Comparison of ENCODE assay signal across 8 cellular contexts in genomic region chr20:13638496-13639477, GRCh38. TPM values are rescaled to one million over a fixed set of nuclear protein-coding genes. Genes with fewer than 3 reads are reported as not detected.
DNase-seq lines count a peak whose midpoint lies in the region; ATAC-seq and TF ChIP-seq lines count a peak whose summit lies in the region.

Gene TASP1, minus strand, starts transcription at chr20:13638932. Its CDS starts 8,854 bp downstream, at chr20:13630078.

- intact Hi-C loops in adrenal gland (cut with DNase I) = no loop called here
- intact Hi-C loops in heart left ventricle (cut with DNase I) = loop anchor here in 3 of 10 donors (10.0 kb wide), 3 partner anchors 96 to 146 kb away; partner anchors contain the start of genes ESF1 (in 2 of the 3) and NDUFAF5 (in 2 of the 3)
- intact Hi-C loops in posterior cingulate gyrus (cut with DNase I) = loop anchor here (5.0 kb wide), 1 partner anchor 149 kb away; the partner anchor contains the start of gene NDUFAF5

- H3K4me1 ChIP-seq in adrenal gland (replicated peaks in 1 of 2) (peaks cover 0 to 10% of the 10 kb centered on the region in 2 donors), heart left ventricle (peaks cover 0 to 12% (median 8%) of the 10 kb centered on the region in 12 donors), upper lobe of left lung (peaks cover 0 to 18% (median 8%) of the 10 kb centered on the region in 4 donors)

- 1 to 4% (median 2%) methylated on average over 25 to 59 of the region's 59 CpGs for WGBS in adrenal gland, 4 donors
- WGBS in heart left ventricle, 4 donors = 2 to 4% (median 2%) methylated on average over 42 to 59 of the region's 59 CpGs
- WGBS in upper lobe of left lung, 2 donors = 3% methylated on average over 29 to 52 of the region's 59 CpGs

- H3K27me3 ChIP-seq in adrenal gland = no peaks in the 10 kb centered on the region
- peaks cover 0 to under 1% (median 0%) of the 10 kb centered on the region in 9 donors for H3K27me3 ChIP-seq in heart left ventricle
- H3K27me3 ChIP-seq in upper lobe of left lung = no peaks in the 10 kb centered on the region

- TF ChIP-seq POLR2A in adrenal gland (IDR thresholded peaks at IDR 0.05) (peak in 1 of 2 donors; percentile 67), heart left ventricle (IDR thresholded peaks at IDR 0.05) (peak in 1 of 2 donors; percentile 70), upper lobe of left lung (IDR thresholded peaks at IDR 0.05) (peak in 2 of 4 donors; percentile 54 to 79)

- H3K9me3 ChIP-seq in adrenal gland (replicated peaks in 1 of 3) = no peaks in the 10 kb centered on the region
- no peaks in the 10 kb centered on the region for H3K9me3 ChIP-seq in heart left ventricle
- no peaks in the 10 kb centered on the region for H3K9me3 ChIP-seq in upper lobe of left lung

- TF ChIP-seq CTCF in GM12872 (IDR thresholded peaks at IDR 0.05; ENCODE audit: insufficient read depth, low read depth, low read length) (0 out of 3 replicates have a peak, but pooled peaks have one; percentile 2), adrenal gland (IDR thresholded peaks at IDR 0.05) (no peak), heart left ventricle (IDR thresholded peaks at IDR 0.05) (no peak), upper lobe of left lung (IDR thresholded peaks at IDR 0.05) (no peak)

- no peak for TF ChIP-seq EP300 in upper lobe of left lung (IDR thresholded peaks at IDR 0.05)

- H3K4me3 ChIP-seq in adrenal gland = peak within 1 kb of the TSS; percentile 74 to 99 (median 82)
- peak within 1 kb of the TSS; percentile 86 to 97 (median 90) for H3K4me3 ChIP-seq in heart left ventricle
- H3K4me3 ChIP-seq in upper lobe of left lung = peak within 1 kb of the TSS; percentile 57 to 99 (median 88)

- no peaks in the 10 kb centered on the region for H3K36me3 ChIP-seq in adrenal gland (replicated peaks in 1 of 2)
- H3K36me3 ChIP-seq in heart left ventricle = no peaks in the 10 kb centered on the region
- no peaks in the 10 kb centered on the region for H3K36me3 ChIP-seq in upper lobe of left lung

- DNase-seq in NCI-H1417 treated with DMSO at 0.1 percent for 48 hours (lab: John Stamatoyannopoulos, UW) (peak; percentile 94), SW480 (ENCODE audit: low spot score) (peak; percentile 99), adrenal gland (peak; percentile 95 to 99 (median 97)), heart left ventricle (peak; percentile 95 to 97 (median 96)), posterior cingulate gyrus (peak; percentile 93 to 99 (median 97)), upper lobe of left lung (peak; percentile 94 to 99)

- H3K27ac ChIP-seq in adrenal gland = peak within 1 kb of the TSS in 3 of 5 donors; percentile 74 to 76 (median 75)
- peak within 1 kb of the TSS; percentile 11 to 82 (median 70) for H3K27ac ChIP-seq in heart left ventricle
- H3K27ac ChIP-seq in upper lobe of left lung = peak within 1 kb of the TSS; percentile 67 to 90 (median 82)

- ATAC-seq in HG02763 (IDR thresholded peaks at IDR 0.05; ENCODE audit: unreplicated experiment) = peak; percentile 100
- ATAC-seq in heart left ventricle = peak; percentile 100
- peak; percentile 99 to 100 for ATAC-seq in upper lobe of left lung (ENCODE audit: low FRiP score in 2 of 2)

RNA-seq across cellular contexts. Expression of gene TASP1, which starts in this region (rescaled TPM):
- total RNA-seq in adrenal gland (10 to 100 TPM in 4 of 8 donors, 1 to 10 TPM in 4; 4.8 to 13.0 (median 9.6) TPM), heart left ventricle (1 to 10 TPM; 3.5 to 8.6 (median 5.3) TPM), upper lobe of left lung (10 to 100 TPM; 12.4 to 21.1 (median 14.0) TPM)
- polyA plus RNA-seq in adrenal gland (10 to 100 TPM in 1 of 3 donors, 1 to 10 TPM in 2; 3.6 to 11.6 (median 5.6) TPM), heart left ventricle (1 to 10 TPM; 1.6 to 5.8 TPM)

Comparison
In these comparisons a context has a peak if more than half of its experiments do, and no peak if none do; other contexts are left out.
1. Peak in every context shown above with its lines: DNase-seq, ATAC-seq, H3K4me3 ChIP-seq and H3K27ac ChIP-seq.